In the genomic region with DNA sequence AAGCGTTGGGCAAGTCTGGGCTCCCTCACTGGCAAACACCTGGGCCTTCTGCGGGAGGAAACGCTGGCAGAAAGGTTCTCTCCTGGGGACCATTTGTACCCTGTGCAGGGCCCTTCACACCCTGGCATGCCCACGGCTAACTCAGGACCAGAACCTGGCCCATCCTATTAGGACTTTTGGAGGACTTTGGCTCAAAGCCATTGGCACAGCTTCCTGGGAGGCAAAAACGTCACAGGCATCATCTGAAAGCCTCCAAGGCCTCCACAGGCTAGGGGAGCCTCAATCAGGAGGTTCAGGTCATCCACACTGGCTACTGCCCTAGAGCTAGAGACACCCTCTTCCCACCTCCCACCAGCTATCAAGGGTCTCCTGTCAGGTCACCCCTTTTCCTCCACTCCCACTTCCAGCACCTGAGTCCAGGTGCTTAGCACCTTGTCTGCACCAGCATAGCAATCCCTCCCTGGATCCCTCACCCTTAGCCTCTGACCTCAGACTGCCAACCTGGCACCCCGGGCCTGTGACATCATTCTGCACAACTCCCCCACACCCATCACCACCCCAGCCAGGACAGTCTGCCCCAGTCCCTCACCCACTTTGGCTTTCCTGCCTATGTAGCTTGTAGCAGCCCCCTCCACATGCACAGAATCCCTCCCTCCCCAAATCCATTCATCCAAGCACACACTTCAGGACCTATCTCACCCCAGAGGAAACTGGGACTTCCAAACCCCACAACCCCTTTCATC, we compare ENCODE assay signal across 1 cellular context.
TF ChIP-seq lines count a peak whose summit lies in the region.

No MANE protein-coding gene starts in this region.

TF ChIP-seq in HCT116, 20 proteins besides CTCF, POLR2A, EP300 and RAD21:
- TF ChIP-seq REST (IDR thresholded peaks at IDR 0.05; ENCODE audit: low read depth) (no peak), EGR1 (IDR thresholded peaks at IDR 0.05; ENCODE audit: low read depth) (no peak), EZH2 (IDR thresholded peaks at IDR 0.05) (no peak)
